In the genomic region with DNA sequence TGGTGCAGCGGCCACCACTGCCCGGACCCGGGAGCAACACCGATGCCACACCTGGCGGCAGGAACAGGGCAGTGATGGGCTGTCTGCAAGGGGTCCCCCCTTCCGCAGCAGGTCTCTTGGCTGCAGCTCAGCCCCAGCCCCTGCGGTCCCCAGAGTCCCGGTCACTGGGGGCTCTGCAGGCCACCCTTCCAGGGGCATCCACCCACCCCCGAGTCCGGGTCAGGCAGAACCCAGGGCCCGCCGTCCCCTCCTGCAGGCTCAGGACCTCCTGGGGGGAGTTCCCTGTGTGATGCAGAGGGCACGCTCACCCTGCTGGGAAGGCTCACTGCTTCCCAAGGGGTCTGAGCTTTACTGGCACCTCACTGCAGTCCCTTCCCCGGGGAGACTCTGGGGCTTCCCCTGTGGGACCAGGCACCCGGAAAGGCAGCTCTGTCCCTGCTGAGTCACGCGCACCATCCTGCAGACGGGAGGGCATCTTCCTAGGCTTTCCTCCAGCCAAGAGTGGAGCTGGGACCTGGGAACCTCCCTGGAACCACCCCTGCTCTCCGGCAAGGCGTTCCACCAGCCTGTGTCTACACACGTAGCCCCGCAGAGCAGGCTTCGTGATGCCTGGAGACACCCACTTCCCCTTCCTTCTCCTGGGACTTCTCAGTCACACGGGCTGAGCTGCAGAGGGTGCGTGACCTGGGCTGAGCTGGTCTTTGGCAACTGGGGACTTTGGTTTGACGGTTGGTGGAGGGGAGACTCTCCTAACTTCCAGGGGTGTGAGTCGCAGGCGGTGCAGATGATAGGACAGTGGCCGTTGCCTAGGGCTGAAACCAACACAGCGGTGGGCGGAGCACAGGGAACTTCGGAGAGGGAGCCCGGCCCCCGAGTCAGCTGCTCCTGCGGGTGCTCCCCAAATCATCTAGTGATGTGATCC, we compare ENCODE assay signal across 1 cellular context.
TF ChIP-seq lines count a peak whose summit lies in the region.

No MANE protein-coding gene starts in this region.

TF ChIP-seq in K562, 482 proteins besides CTCF, POLR2A, EP300 and RAD21 (continues in another document):
- no peak for TF ChIP-seq KDM1A (IDR thresholded peaks at IDR 0.05)
- TF ChIP-seq, protein P1, sequence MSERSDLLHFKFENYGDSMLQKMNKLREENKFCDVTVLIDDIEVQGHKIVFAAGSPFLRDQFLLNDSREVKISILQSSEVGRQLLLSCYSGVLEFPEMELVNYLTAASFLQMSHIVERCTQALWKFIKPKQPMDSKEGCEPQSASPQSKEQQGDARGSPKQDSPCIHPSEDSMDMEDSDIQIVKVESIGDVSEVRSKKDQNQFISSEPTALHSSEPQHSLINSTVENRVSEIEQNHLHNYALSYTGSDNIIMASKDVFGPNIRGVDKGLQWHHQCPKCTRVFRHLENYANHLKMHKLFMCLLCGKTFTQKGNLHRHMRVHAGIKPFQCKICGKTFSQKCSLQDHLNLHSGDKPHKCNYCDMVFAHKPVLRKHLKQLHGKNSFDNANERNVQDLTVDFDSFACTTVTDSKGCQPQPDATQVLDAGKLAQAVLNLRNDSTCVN (CRISPR knock-in tag; IDR thresholded peaks at IDR 0.05): no peak
- no peak for TF ChIP-seq ZNF445 (CRISPR knock-in tag; IDR thresholded peaks at IDR 0.05; ENCODE audit: low read depth)
- TF ChIP-seq GATAD2B (IDR thresholded peaks at IDR 0.05; ENCODE audit: borderline replicate concordance): no peak
- TF ChIP-seq, protein P2, sequence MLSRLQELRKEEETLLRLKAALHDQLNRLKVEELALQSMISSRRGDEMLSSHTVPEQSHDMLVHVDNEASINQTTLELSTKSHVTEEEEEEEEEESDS (CRISPR knock-in tag; IDR thresholded peaks at IDR 0.05): no peak
- no peak for TF ChIP-seq ZNF507 (tag; conservative IDR thresholded peaks at IDR 0.05)
- no peak for TF ChIP-seq MEF2D (tag; conservative IDR thresholded peaks at IDR 0.05; ENCODE audit: low read depth)
- no peak for TF ChIP-seq PRPF4 (IDR thresholded peaks at IDR 0.05; ENCODE audit: insufficient read depth, low read depth, low read length, poor library complexity, severe bottlenecking)
- 0 out of 2 replicates have a peak, but pooled peaks have one; percentile 26 for TF ChIP-seq GABPB1 (CRISPR knock-in tag; IDR thresholded peaks at IDR 0.05)
- TF ChIP-seq ELF4 (CRISPR knock-in tag; IDR thresholded peaks at IDR 0.05): no peak
- TF ChIP-seq, protein P3, sequence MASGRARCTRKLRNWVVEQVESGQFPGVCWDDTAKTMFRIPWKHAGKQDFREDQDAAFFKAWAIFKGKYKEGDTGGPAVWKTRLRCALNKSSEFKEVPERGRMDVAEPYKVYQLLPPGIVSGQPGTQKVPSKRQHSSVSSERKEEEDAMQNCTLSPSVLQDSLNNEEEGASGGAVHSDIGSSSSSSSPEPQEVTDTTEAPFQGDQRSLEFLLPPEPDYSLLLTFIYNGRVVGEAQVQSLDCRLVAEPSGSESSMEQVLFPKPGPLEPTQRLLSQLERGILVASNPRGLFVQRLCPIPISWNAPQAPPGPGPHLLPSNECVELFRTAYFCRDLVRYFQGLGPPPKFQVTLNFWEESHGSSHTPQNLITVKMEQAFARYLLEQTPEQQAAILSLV (tag; IDR thresholded peaks at IDR 0.05): no peak
- TF ChIP-seq TGIF2 (CRISPR knock-in tag; IDR thresholded peaks at IDR 0.05): no peak
- TF ChIP-seq, protein P4, sequence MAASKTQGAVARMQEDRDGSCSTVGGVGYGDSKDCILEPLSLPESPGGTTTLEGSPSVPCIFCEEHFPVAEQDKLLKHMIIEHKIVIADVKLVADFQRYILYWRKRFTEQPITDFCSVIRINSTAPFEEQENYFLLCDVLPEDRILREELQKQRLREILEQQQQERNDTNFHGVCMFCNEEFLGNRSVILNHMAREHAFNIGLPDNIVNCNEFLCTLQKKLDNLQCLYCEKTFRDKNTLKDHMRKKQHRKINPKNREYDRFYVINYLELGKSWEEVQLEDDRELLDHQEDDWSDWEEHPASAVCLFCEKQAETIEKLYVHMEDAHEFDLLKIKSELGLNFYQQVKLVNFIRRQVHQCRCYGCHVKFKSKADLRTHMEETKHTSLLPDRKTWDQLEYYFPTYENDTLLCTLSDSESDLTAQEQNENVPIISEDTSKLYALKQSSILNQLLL (CRISPR knock-in tag; IDR thresholded peaks at IDR 0.05; ENCODE audit: borderline replicate concordance): no peak
- TF ChIP-seq, protein P5, sequence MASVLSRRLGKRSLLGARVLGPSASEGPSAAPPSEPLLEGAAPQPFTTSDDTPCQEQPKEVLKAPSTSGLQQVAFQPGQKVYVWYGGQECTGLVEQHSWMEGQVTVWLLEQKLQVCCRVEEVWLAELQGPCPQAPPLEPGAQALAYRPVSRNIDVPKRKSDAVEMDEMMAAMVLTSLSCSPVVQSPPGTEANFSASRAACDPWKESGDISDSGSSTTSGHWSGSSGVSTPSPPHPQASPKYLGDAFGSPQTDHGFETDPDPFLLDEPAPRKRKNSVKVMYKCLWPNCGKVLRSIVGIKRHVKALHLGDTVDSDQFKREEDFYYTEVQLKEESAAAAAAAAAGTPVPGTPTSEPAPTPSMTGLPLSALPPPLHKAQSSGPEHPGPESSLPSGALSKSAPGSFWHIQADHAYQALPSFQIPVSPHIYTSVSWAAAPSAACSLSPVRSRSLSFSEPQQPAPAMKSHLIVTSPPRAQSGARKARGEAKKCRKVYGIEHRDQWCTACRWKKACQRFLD (CRISPR knock-in tag; IDR thresholded peaks at IDR 0.05): no peak
- TF ChIP-seq MAFG (tag; conservative IDR thresholded peaks at IDR 0.05): 0 out of 2 replicates have a peak, but pooled peaks have one; percentile 15
- TF ChIP-seq, protein P6, sequence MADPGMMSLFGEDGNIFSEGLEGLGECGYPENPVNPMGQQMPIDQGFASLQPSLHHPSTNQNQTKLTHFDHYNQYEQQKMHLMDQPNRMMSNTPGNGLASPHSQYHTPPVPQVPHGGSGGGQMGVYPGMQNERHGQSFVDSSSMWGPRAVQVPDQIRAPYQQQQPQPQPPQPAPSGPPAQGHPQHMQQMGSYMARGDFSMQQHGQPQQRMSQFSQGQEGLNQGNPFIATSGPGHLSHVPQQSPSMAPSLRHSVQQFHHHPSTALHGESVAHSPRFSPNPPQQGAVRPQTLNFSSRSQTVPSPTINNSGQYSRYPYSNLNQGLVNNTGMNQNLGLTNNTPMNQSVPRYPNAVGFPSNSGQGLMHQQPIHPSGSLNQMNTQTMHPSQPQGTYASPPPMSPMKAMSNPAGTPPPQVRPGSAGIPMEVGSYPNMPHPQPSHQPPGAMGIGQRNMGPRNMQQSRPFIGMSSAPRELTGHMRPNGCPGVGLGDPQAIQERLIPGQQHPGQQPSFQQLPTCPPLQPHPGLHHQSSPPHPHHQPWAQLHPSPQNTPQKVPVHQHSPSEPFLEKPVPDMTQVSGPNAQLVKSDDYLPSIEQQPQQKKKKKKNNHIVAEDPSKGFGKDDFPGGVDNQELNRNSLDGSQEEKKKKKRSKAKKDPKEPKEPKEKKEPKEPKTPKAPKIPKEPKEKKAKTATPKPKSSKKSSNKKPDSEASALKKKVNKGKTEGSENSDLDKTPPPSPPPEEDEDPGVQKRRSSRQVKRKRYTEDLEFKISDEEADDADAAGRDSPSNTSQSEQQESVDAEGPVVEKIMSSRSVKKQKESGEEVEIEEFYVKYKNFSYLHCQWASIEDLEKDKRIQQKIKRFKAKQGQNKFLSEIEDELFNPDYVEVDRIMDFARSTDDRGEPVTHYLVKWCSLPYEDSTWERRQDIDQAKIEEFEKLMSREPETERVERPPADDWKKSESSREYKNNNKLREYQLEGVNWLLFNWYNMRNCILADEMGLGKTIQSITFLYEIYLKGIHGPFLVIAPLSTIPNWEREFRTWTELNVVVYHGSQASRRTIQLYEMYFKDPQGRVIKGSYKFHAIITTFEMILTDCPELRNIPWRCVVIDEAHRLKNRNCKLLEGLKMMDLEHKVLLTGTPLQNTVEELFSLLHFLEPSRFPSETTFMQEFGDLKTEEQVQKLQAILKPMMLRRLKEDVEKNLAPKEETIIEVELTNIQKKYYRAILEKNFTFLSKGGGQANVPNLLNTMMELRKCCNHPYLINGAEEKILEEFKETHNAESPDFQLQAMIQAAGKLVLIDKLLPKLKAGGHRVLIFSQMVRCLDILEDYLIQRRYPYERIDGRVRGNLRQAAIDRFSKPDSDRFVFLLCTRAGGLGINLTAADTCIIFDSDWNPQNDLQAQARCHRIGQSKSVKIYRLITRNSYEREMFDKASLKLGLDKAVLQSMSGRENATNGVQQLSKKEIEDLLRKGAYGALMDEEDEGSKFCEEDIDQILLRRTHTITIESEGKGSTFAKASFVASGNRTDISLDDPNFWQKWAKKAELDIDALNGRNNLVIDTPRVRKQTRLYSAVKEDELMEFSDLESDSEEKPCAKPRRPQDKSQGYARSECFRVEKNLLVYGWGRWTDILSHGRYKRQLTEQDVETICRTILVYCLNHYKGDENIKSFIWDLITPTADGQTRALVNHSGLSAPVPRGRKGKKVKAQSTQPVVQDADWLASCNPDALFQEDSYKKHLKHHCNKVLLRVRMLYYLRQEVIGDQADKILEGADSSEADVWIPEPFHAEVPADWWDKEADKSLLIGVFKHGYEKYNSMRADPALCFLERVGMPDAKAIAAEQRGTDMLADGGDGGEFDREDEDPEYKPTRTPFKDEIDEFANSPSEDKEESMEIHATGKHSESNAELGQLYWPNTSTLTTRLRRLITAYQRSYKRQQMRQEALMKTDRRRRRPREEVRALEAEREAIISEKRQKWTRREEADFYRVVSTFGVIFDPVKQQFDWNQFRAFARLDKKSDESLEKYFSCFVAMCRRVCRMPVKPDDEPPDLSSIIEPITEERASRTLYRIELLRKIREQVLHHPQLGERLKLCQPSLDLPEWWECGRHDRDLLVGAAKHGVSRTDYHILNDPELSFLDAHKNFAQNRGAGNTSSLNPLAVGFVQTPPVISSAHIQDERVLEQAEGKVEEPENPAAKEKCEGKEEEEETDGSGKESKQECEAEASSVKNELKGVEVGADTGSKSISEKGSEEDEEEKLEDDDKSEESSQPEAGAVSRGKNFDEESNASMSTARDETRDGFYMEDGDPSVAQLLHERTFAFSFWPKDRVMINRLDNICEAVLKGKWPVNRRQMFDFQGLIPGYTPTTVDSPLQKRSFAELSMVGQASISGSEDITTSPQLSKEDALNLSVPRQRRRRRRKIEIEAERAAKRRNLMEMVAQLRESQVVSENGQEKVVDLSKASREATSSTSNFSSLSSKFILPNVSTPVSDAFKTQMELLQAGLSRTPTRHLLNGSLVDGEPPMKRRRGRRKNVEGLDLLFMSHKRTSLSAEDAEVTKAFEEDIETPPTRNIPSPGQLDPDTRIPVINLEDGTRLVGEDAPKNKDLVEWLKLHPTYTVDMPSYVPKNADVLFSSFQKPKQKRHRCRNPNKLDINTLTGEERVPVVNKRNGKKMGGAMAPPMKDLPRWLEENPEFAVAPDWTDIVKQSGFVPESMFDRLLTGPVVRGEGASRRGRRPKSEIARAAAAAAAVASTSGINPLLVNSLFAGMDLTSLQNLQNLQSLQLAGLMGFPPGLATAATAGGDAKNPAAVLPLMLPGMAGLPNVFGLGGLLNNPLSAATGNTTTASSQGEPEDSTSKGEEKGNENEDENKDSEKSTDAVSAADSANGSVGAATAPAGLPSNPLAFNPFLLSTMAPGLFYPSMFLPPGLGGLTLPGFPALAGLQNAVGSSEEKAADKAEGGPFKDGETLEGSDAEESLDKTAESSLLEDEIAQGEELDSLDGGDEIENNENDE (IDR thresholded peaks at IDR 0.05; ENCODE audit: low read depth, low read length): no peak
- no peak for TF ChIP-seq POLR3G (IDR thresholded peaks at IDR 0.05; ENCODE audit: extremely low read depth, insufficient read length, insufficient replicate concordance)
- TF ChIP-seq, protein P7, sequence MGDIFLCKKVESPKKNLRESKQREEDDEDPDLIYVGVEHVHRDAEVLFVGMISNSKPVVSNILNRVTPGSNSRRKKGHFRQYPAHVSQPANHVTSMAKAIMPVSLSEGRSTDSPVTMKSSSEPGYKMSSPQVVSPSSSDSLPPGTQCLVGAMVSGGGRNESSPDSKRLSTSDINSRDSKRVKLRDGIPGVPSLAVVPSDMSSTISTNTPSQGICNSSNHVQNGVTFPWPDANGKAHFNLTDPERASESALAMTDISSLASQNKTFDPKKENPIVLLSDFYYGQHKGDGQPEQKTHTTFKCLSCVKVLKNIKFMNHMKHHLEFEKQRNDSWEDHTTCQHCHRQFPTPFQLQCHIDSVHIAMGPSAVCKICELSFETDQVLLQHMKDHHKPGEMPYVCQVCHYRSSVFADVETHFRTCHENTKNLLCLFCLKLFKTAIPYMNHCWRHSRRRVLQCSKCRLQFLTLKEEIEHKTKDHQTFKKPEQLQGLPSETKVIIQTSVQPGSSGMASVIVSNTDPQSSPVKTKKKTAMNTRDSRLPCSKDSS (IDR thresholded peaks at IDR 0.05; ENCODE audit: low read depth, partially characterized antibody): no peak
- TF ChIP-seq TAF7 (tag; IDR thresholded peaks at IDR 0.05): no peak
- TF ChIP-seq, protein P8, sequence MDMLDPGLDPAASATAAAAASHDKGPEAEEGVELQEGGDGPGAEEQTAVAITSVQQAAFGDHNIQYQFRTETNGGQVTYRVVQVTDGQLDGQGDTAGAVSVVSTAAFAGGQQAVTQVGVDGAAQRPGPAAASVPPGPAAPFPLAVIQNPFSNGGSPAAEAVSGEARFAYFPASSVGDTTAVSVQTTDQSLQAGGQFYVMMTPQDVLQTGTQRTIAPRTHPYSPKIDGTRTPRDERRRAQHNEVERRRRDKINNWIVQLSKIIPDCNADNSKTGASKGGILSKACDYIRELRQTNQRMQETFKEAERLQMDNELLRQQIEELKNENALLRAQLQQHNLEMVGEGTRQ (CRISPR knock-in tag; IDR thresholded peaks at IDR 0.05): 0 out of 2 replicates have a peak, but pooled peaks have one; percentile 5
- TF ChIP-seq LEF1 (IDR thresholded peaks at IDR 0.05): no peak
- TF ChIP-seq DNMT1 (IDR thresholded peaks at IDR 0.05): no peak
- TF ChIP-seq ZNF347 (CRISPR knock-in tag; IDR thresholded peaks at IDR 0.05; ENCODE audit: low read depth): no peak
- TF ChIP-seq PHTF2 (CRISPR knock-in tag; IDR thresholded peaks at IDR 0.05): no peak
- TF ChIP-seq RBBP5 (IDR thresholded peaks at IDR 0.05; ENCODE audit: borderline replicate concordance, insufficient read depth, low read length, poor library complexity, severe bottlenecking): no peak
- TF ChIP-seq CREM (IDR thresholded peaks at IDR 0.05; ENCODE audit: low read depth): 0 out of 2 replicates have a peak, but pooled peaks have one; percentile 8
- TF ChIP-seq, protein P9, sequence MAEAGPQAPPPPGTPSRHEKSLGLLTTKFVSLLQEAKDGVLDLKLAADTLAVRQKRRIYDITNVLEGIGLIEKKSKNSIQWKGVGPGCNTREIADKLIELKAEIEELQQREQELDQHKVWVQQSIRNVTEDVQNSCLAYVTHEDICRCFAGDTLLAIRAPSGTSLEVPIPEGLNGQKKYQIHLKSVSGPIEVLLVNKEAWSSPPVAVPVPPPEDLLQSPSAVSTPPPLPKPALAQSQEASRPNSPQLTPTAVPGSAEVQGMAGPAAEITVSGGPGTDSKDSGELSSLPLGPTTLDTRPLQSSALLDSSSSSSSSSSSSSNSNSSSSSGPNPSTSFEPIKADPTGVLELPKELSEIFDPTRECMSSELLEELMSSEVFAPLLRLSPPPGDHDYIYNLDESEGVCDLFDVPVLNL (CRISPR knock-in tag; IDR thresholded peaks at IDR 0.05; ENCODE audit: low read depth): 0 out of 2 replicates have a peak, but pooled peaks have one; percentile 8
